In genomic region chr14:60346706-60347105, GRCh38 we compare ENCODE assay signal across 2 cellular contexts.
TF ChIP-seq lines count a peak whose summit lies in the region.

No MANE protein-coding gene starts in this region.

TF ChIP-seq in GM23338, 12 proteins besides CTCF, POLR2A, EP300 and RAD21:
- no peak for TF ChIP-seq ZNF462 (CRISPR knock-in tag; IDR thresholded peaks at IDR 0.05)
- no peak for TF ChIP-seq EZH2phosphoT487 (IDR thresholded peaks at IDR 0.05; ENCODE audit: unreplicated experiment)
- no peak for TF ChIP-seq ZNF114 (CRISPR knock-in tag; IDR thresholded peaks at IDR 0.05)
- no peak for TF ChIP-seq EZH2 (IDR thresholded peaks at IDR 0.05; ENCODE audit: low read depth, unreplicated experiment)
- no peak for TF ChIP-seq ZNF331 (CRISPR knock-in tag; IDR thresholded peaks at IDR 0.05; ENCODE audit: low read depth)
- no peak for TF ChIP-seq JUNB (IDR thresholded peaks at IDR 0.05; ENCODE audit: unreplicated experiment)
- TF ChIP-seq POLR2AphosphoS5 (IDR thresholded peaks at IDR 0.05; ENCODE audit: low read depth) = no peak

TF ChIP-seq in K562, 482 proteins besides CTCF, POLR2A, EP300 and RAD21 (continued from another document):
- TF ChIP-seq ASH1L (IDR thresholded peaks at IDR 0.05; ENCODE audit: borderline replicate concordance, low read depth, partially characterized antibody) = no peak
